8 cellular contexts compared by ENCODE assay signal in the genomic region with DNA sequence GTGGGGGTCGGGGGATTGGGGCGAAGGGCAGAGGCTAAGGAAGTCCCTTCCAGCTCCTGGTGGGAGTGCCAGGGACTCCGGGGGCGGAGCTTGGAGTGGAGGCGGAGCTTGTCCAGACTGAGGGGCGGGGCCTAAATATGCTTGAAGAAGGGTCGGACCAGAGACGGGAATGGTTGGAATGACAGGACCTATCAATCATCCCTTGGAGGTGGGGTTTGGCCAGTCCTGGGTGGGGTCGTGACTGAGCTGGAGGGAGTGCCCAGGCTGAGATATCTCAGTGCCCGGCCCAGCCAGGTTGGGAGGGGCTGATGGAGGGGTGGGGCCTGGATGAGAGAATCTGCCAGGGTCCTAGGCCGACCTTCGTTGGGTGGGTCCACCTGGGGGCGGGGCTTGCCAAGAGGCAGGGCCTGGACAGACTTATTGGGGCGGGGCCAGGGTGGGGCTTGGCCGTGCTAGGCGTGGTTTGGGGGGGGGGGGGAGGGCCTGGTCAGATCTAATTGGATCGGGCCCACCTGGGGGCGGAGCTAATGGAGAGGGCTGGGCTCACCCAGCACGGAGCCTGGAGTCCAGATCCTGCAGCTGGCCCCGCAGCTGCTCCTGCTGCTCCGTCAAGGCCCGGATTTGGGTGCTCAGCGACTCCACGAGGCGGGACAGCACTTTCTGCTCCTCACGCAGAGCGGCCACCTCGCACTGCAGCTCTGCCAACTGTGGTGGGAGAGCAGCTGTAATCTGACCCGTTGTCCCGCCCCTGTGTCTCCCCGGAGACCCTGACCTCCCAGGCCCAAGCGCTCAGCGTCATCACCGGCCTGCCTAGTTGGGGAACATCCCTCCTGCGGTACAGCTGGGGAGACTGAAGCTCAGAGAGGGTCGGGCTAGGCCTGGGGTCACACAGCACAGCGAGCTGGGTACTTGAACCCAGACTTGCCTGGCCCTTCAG. TPM values are rescaled to one million over a fixed set of nuclear protein-coding genes. Genes with fewer than 3 reads are reported as not detected.
DNase-seq lines count a peak whose midpoint lies in the region; ATAC-seq and TF ChIP-seq lines count a peak whose summit lies in the region.

No MANE protein-coding gene starts in this region.

- H3K4me1 ChIP-seq in mucosa of stomach (ENCODE audit: control insufficient read depth, insufficient read depth, low read length): peaks cover 38% of the 10 kb centered on the region

- TF ChIP-seq CTCF in GM10266 (IDR thresholded peaks at IDR 0.05; ENCODE audit: control insufficient read depth, insufficient read depth, low read depth, missing control alignments): no peak

- ATAC-seq in GM18873 (IDR thresholded peaks at IDR 0.05; ENCODE audit: low FRiP score, unreplicated experiment): no peak

- DNase-seq in ACHN: peak; percentile 77
- DNase-seq in G401 (ENCODE audit: low spot score): peak; percentile 67
- DNase-seq in RPMI7951 (ENCODE audit: low read depth): peak; percentile 84
- DNase-seq in fibroblast of gingiva (ENCODE audit: low read depth): peak; percentile 78
- DNase-seq in GM10266 (ENCODE audit: extremely low spot score): no peak
- no peak for DNase-seq in putamen (ENCODE audit: low spot score)

- H3K9ac ChIP-seq in mucosa of stomach (ENCODE audit: low read length): peak overlapping the region; percentile 45

- H3K27me3 ChIP-seq in mucosa of stomach (ENCODE audit: control insufficient read depth, insufficient read depth, low read length): peaks cover 41% of the 10 kb centered on the region

- in situ Hi-C loops in ACHN (cut with HindIII; ENCODE audit: low pct_ligation_motif_present, low pct_unique_long_range_greater_than_20kb, low sequenced_read_pairs): no loop called here
- in situ Hi-C loops in G401 (cut with HindIII; ENCODE audit: low sequenced_read_pairs): no loop called here

- peak overlapping the region; percentile 60 for H3K4me3 ChIP-seq in mucosa of stomach (ENCODE audit: low read length)

- no peaks in the 10 kb centered on the region for H3K36me3 ChIP-seq in mucosa of stomach (ENCODE audit: control insufficient read depth, insufficient read depth, low read length)

- H3K9me3 ChIP-seq in mucosa of stomach (ENCODE audit: control insufficient read depth, low read length): no peaks in the 10 kb centered on the region

RNA-seq across cellular contexts. Expression of gene WIZ, which starts 2.6 kb away (rescaled TPM):
- total RNA-seq in G401 (2014; rRNA removed; shearing (Covaris generic)): 24.9 and 28.2 TPM in 2 replicates
- 4.2 and 7.1 TPM in 2 replicates for total RNA-seq in RPMI7951 (2014; rRNA removed; shearing (Covaris generic))

RNA-seq across cellular contexts. Expression of gene RASAL3, which starts 12.0 kb away (rescaled TPM):
- total RNA-seq in G401 (2014; rRNA removed; shearing (Covaris generic)): not detected in 2 replicates
- total RNA-seq in RPMI7951 (2014; rRNA removed; shearing (Covaris generic)): 0.72 and 0.88 TPM in 2 replicates

RNA-seq across cellular contexts. Expression of gene PGLYRP2, which starts 26.9 kb away (rescaled TPM):
- not detected in 2 replicates for total RNA-seq in G401 (2014; rRNA removed; shearing (Covaris generic))
- not detected in 2 replicates for total RNA-seq in RPMI7951 (2014; rRNA removed; shearing (Covaris generic))

RNA-seq across cellular contexts. Expression of gene AKAP8L, which starts 33.6 kb away (rescaled TPM):
- 86.3 and 92.4 TPM in 2 replicates for total RNA-seq in G401 (2014; rRNA removed; shearing (Covaris generic))
- 31.6 and 33.8 TPM in 2 replicates for total RNA-seq in RPMI7951 (2014; rRNA removed; shearing (Covaris generic))

RNA-seq across cellular contexts. Expression of gene CYP4F22, which starts 55.9 kb away (rescaled TPM):
- 0.80 and 2.8 TPM in 2 replicates for total RNA-seq in G401 (2014; rRNA removed; shearing (Covaris generic))
- total RNA-seq in RPMI7951 (2014; rRNA removed; shearing (Covaris generic)): not detected in 2 replicates

Comparison
In these comparisons a context has a peak if more than half of its experiments do, and no peak if none do; other contexts are left out.
1. DNase-seq: peak in ACHN (single experiment), G401 (single experiment), RPMI7951 (single experiment) and fibroblast of gingiva (single experiment); none in GM10266 (single experiment) and putamen (single experiment).